Comparison of ENCODE assay signal across 17 cellular contexts in genomic region chr18:59566507-59566906, GRCh38.
DNase-seq lines count a peak whose midpoint lies in the region; ATAC-seq and TF ChIP-seq lines count a peak whose summit lies in the region.
"Had no signal": no experiment of that assay in that cellular context is flagged by ENCODE, and none has a peak within 500 bp of the region (broad histone marks: within the 10 kb centered on the region; RNA-seq: fewer than 3 reads in every experiment).

No MANE protein-coding gene starts in this region.

- no peaks in the 10 kb centered on the region for H3K9me2 ChIP-seq in PC-9 (ENCODE audit: insufficient read depth)

- no peak overlapping the region for H3K4me3 ChIP-seq in PC-9
- H3K4me3 ChIP-seq in CD4-positive, alpha-beta memory T cell (ENCODE audit: low read length in 2 of 2): no peak overlapping the region
- H3K4me3 ChIP-seq: HAP-1, SJSA1, vagina had no signal

- no peaks in the 10 kb centered on the region for H3K36me3 Mint-ChIP-seq in brain
- no peaks in the 10 kb centered on the region for H3K36me3 Mint-ChIP-seq in CD4-positive, alpha-beta memory T cell
- no peaks in the 10 kb centered on the region for H3K36me3 Mint-ChIP-seq in activated CD4-positive, alpha-beta memory T cell treated with anti-CD3 and anti-CD28 coated beads, Interleukin-2, amount 10 ng/mL, durations not matched to agents 7 days and 5 days (ENCODE audit: low read depth)
- H3K36me3 Mint-ChIP-seq: activated naive CD8-positive, alpha-beta T cell treated with anti-CD3 and anti-CD28 coated beads, Interleukin-2, amount 10 ng/mL, durations not matched to agents 7 days and 5 days had no signal

- H3K27me3 Mint-ChIP-seq in brain: no peaks in the 10 kb centered on the region
- H3K27me3 Mint-ChIP-seq in CD4-positive, alpha-beta memory T cell: peaks cover 3 to 6% of the 10 kb centered on the region in 2 donors
- H3K27me3 Mint-ChIP-seq in activated CD4-positive, alpha-beta memory T cell treated with anti-CD3 and anti-CD28 coated beads, Interleukin-2, amount 10 ng/mL, durations not matched to agents 7 days and 5 days: peaks cover 4% of the 10 kb centered on the region

- intact Hi-C loops in PC-9 (cut with micrococcal nuclease; ENCODE audit: unreplicated experiment): no loop called here
- intact Hi-C loops in CD4-positive, alpha-beta memory T cell (cut with micrococcal nuclease): no loop called here

- H3K27me3 ChIP-seq in PC-9 (ENCODE audit: insufficient read depth, low read depth): no peaks in the 10 kb centered on the region
- no peaks in the 10 kb centered on the region for H3K27me3 ChIP-seq in CD4-positive, alpha-beta memory T cell (ENCODE audit: insufficient read depth, low read length)
- H3K27me3 ChIP-seq: SJSA1, vagina had no signal

- no peaks in the 10 kb centered on the region for H3K79me2 ChIP-seq in PC-9 (ENCODE audit: low read depth)

- H3K36me3 ChIP-seq in PC-9 (ENCODE audit: low read depth): no peaks in the 10 kb centered on the region
- no peaks in the 10 kb centered on the region for H3K36me3 ChIP-seq in CD4-positive, alpha-beta memory T cell (ENCODE audit: insufficient read depth, low read length)
- H3K36me3 ChIP-seq: HAP-1, SJSA1, vagina had no signal

- H2AFZ ChIP-seq in PC-9: no peak overlapping the region

- no peaks in the 10 kb centered on the region for H4K20me1 ChIP-seq in PC-9 (ENCODE audit: insufficient read depth)

- no peaks in the 10 kb centered on the region for H3F3A ChIP-seq in PC-9 (ENCODE audit: insufficient read depth, low read depth)

- H3K9me3 ChIP-seq in PC-9 (ENCODE audit: insufficient read depth, low read depth): no peaks in the 10 kb centered on the region
- H3K9me3 ChIP-seq in CD4-positive, alpha-beta memory T cell (ENCODE audit: control insufficient read depth in 1 of 2, low read length in 2 of 2): no peaks in the 10 kb centered on the region
- H3K9me3 ChIP-seq: Caco-2, HAP-1, SJSA1, vagina had no signal

- H3K9me3 Mint-ChIP-seq in brain: peaks cover 0 to 2% (median 2%) of the 10 kb centered on the region in 5 experiments
- H3K9me3 Mint-ChIP-seq in CD4-positive, alpha-beta memory T cell: peaks cover 0 to 3% (median 0%) of the 10 kb centered on the region in 8 donors
- H3K9me3 Mint-ChIP-seq in activated CD4-positive, alpha-beta memory T cell treated with anti-CD3 and anti-CD28 coated beads, Interleukin-2, amount 10 ng/mL, durations not matched to agents 7 days and 5 days: no peaks in the 10 kb centered on the region

- H3K4me1 ChIP-seq in PC-9 (replicated peaks; ENCODE audit: insufficient read depth): no peaks in the 10 kb centered on the region
- no peaks in the 10 kb centered on the region for H3K4me1 ChIP-seq in CD4-positive, alpha-beta memory T cell (ENCODE audit: insufficient read depth, low read length)
- H3K4me1 ChIP-seq: Caco-2, HAP-1, SJSA1, vagina had no signal

- H3K4me2 ChIP-seq in PC-9: no peak overlapping the region

- TF ChIP-seq CTCF in brain (conservative IDR thresholded peaks at IDR 0.05) (no peak), omental fat pad (IDR thresholded peaks at IDR 0.05) (no peak), PC-9 (conservative IDR thresholded peaks at IDR 0.05) (no peak)

- POLR2A ChIA-PET in PC-9 (lab: Charles Lee; ENCODE audit: unreplicated experiment): no interaction called here
- POLR2A ChIA-PET in CD4-positive, alpha-beta memory T cell (lab: Charles Lee; ENCODE audit: partially characterized antibody): no interaction called here
- POLR2A ChIA-PET in activated CD4-positive, alpha-beta memory T cell treated with anti-CD3 and anti-CD28 coated beads, Interleukin-2, amount 10 ng/mL, durations not matched to agents 7 days and 5 days (lab: Charles Lee): no interaction called here

- H3K27ac ChIP-seq in PC-9: no peak overlapping the region
- no peak overlapping the region for H3K27ac ChIP-seq in CD4-positive, alpha-beta memory T cell (ENCODE audit: low read depth, low read length)
- H3K27ac ChIP-seq: SJSA1, vagina had no signal

- peak; percentile 56 for ATAC-seq in omental fat pad (ENCODE audit: low FRiP score)
- no peak for ATAC-seq in activated CD4-positive, CD25-positive, alpha-beta regulatory T cell treated with anti-CD3 and anti-CD28 coated beads, Interleukin-2, amount 50 U/mL, for 24 hours

- no TSS peak for BruUV-seq in PC-9 (replicated peaks; lab: Mats Ljungman, UMichigan)

- peak; percentile 18 for DNase-seq in GM03348 (ENCODE audit: low spot score)
- DNase-seq in hepatic stellate cell (ENCODE audit: low spot score): peak; percentile 21
- DNase-seq in omental fat pad (ENCODE audit: low spot score): no peak
- DNase-seq in PC-9: no peak
- no peak for DNase-seq in CD4-positive, alpha-beta memory T cell
- no peak for DNase-seq in activated CD4-positive, alpha-beta memory T cell treated with anti-CD3 and anti-CD28 coated beads, Interleukin-2, amount 10 ng/mL, durations not matched to agents 7 days and 5 days
- DNase-seq: activated naive CD8-positive, alpha-beta T cell treated with anti-CD3 and anti-CD28 coated beads, Interleukin-2, amount 10 ng/mL, durations not matched to agents 7 days and 5 days; Caco-2; erythroblast; hippocampal formation; NCI-H1105; stimulated activated CD4-positive, alpha-beta T cell treated with anti-CD3 and anti-CD28 coated beads, Interleukin-2, amount 100 ng/mL, for 48 hours had no signal

- peak overlapping the region in 3 of 5 experiments; percentile 5 to 61 (median 31) for H3K27ac Mint-ChIP-seq in brain
- H3K27ac Mint-ChIP-seq in CD4-positive, alpha-beta memory T cell: no peak overlapping the region
- H3K27ac Mint-ChIP-seq in activated CD4-positive, alpha-beta memory T cell treated with anti-CD3 and anti-CD28 coated beads, Interleukin-2, amount 10 ng/mL, durations not matched to agents 7 days and 5 days: no peak overlapping the region
- H3K27ac Mint-ChIP-seq: activated naive CD8-positive, alpha-beta T cell treated with anti-CD3 and anti-CD28 coated beads, Interleukin-2, amount 10 ng/mL, durations not matched to agents 7 days and 5 days had no signal

- CTCF ChIA-PET in PC-9 (lab: Charles Lee): interaction anchor here (0.6 kb wide), 1 partner anchor 107 kb away, joined by 8 read pairs; no protein-coding TSS in a partner anchor
- CTCF ChIA-PET in CD4-positive, alpha-beta memory T cell (lab: Charles Lee; ENCODE audit: partially characterized antibody): no interaction called here
- CTCF ChIA-PET in activated CD4-positive, alpha-beta memory T cell treated with anti-CD3 and anti-CD28 coated beads, Interleukin-2, amount 10 ng/mL, durations not matched to agents 7 days and 5 days (lab: Charles Lee): no interaction called here

- peaks cover 33% of the 10 kb centered on the region for H3K4me1 Mint-ChIP-seq in brain
- no peaks in the 10 kb centered on the region for H3K4me1 Mint-ChIP-seq in CD4-positive, alpha-beta memory T cell
- no peaks in the 10 kb centered on the region for H3K4me1 Mint-ChIP-seq in activated CD4-positive, alpha-beta memory T cell treated with anti-CD3 and anti-CD28 coated beads, Interleukin-2, amount 10 ng/mL, durations not matched to agents 7 days and 5 days

- H3K4me3 Mint-ChIP-seq in brain: no peak overlapping the region
- no peak overlapping the region for H3K4me3 Mint-ChIP-seq in CD4-positive, alpha-beta memory T cell
- H3K4me3 Mint-ChIP-seq in activated CD4-positive, alpha-beta memory T cell treated with anti-CD3 and anti-CD28 coated beads, Interleukin-2, amount 10 ng/mL, durations not matched to agents 7 days and 5 days: no peak overlapping the region
- H3K4me3 Mint-ChIP-seq: activated naive CD8-positive, alpha-beta T cell treated with anti-CD3 and anti-CD28 coated beads, Interleukin-2, amount 10 ng/mL, durations not matched to agents 7 days and 5 days had no signal

Comparison
In these comparisons a context has a peak if more than half of its experiments do, and no peak if none do; other contexts are left out.
1. DNase-seq: peak in GM03348 (single experiment) and hepatic stellate cell (single experiment); none in omental fat pad (single experiment), PC-9 (0 of 2), CD4-positive, alpha-beta memory T cell (0 of 5) and activated CD4-positive, alpha-beta memory T cell treated with anti-CD3 and anti-CD28 coated beads, Interleukin-2, amount 10 ng/mL, durations not matched to agents 7 days and 5 days (single experiment).
2. H3K27ac Mint-ChIP-seq: peak in brain (3 of 5); none in CD4-positive, alpha-beta memory T cell (0 of 7) and activated CD4-positive, alpha-beta memory T cell treated with anti-CD3 and anti-CD28 coated beads, Interleukin-2, amount 10 ng/mL, durations not matched to agents 7 days and 5 days (single experiment).